1 cellular context compared by ENCODE assay signal in the genomic region with DNA sequence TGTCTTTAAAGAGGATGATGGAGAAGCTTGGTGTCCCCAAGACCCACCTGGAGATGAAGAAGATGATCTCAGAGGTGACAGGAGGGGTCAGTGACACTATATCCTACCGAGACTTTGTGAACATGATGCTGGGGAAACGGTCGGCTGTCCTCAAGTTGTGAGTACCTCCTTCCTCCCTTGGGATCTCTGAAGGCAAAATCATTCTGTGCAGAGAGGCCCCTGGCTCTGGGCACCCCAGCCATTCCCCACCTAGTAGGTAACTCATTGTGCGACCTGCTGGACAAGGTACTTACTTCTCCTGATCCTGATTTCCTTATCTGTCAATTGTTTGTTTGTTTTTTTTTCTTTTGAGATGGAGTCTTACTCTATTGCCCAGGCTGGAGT.
TF ChIP-seq lines count a peak whose summit lies in the region.

No MANE protein-coding gene starts in this region.

TF ChIP-seq in endothelial cell of umbilical vein, 7 proteins besides CTCF, POLR2A, EP300 and RAD21 (continued from another document):
- TF ChIP-seq POLR2AphosphoS5 (IDR thresholded peaks at IDR 0.05; ENCODE audit: insufficient read depth, low read depth, low read length): no peak
- no peak for TF ChIP-seq JUN (IDR thresholded peaks at IDR 0.05; ENCODE audit: borderline replicate concordance, insufficient read depth, insufficient read length, low read depth)
- no peak for TF ChIP-seq FOS (IDR thresholded peaks at IDR 0.05; ENCODE audit: borderline replicate concordance, insufficient read depth, low read length)
- TF ChIP-seq, protein P1, sequence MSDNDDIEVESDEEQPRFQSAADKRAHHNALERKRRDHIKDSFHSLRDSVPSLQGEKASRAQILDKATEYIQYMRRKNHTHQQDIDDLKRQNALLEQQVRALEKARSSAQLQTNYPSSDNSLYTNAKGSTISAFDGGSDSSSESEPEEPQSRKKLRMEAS (IDR thresholded peaks at IDR 0.05; ENCODE audit: insufficient read depth, insufficient read length): no peak
- no peak for TF ChIP-seq GATA2 (IDR thresholded peaks at IDR 0.05; ENCODE audit: insufficient read depth, insufficient read length, low read depth, low read length)
TF ChIP-seq in endothelial cell of umbilical vein: peak in this region for 0.
